8 cellular contexts compared by ENCODE assay signal in the genomic region with DNA sequence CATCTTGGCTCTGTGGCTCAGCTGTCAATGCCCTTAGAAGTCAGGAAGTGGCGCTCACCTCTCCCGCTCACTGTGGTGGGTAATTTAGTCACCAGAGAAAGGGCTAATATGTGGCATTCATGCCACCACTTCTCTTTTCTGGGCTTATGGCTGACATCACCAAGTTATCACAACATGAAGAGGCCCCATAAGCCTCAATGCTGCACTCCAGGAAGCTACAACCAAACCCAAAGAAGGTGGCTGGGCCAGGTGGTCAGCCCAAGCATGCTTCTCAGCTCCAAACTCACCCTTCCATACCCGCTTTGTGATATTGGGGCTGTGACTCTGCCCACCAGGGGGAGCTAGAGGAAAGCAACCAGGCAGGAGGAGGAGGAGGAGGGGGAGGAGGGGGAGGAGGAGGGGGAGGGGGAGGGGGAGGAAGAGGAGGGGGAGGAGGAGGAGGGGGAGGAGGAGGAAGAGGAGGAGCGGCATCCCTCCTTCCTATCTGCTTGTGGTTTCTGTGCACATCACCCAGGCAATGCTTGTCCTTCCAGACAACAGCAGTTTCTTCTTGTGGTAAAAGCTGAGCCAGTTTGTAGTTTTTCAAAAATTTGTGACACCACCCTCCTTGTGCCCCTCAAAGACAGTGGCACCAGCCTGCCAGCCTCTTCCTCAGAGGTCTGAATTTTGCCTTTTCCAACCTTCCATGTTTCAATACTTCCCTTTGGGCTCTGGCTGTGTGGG. TPM values are rescaled to one million over a fixed set of nuclear protein-coding genes. Genes with fewer than 3 reads are reported as not detected.
A peak's percentile ranks its signal among the peaks of the same experiment; 100 is the strongest.
DNase-seq lines count a peak whose midpoint lies in the region; ATAC-seq and TF ChIP-seq lines count a peak whose summit lies in the region.

No MANE protein-coding gene starts in this region.

- 75 to 79% methylated on average over 4 of the region's 4 CpGs for WGBS in tibial nerve, 2 donors

- H3K79me2 ChIP-seq in OCI-LY3 (ENCODE audit: low read length), result no peaks in the 10 kb centered on the region

- peaks cover 11% of the 10 kb centered on the region for H3K4me1 ChIP-seq in OCI-LY3 (ENCODE audit: low read length)
- H3K4me1 ChIP-seq in tibial nerve, result no peaks in the 10 kb centered on the region

- 0 out of 2 replicates have a peak overlapping the region, but pooled peaks have one; percentile 54 for H2AFZ ChIP-seq in OCI-LY3 (ENCODE audit: low read depth, low read length)

- TF ChIP-seq CTCF in GM12865 (IDR thresholded peaks at IDR 0.05; ENCODE audit: insufficient read depth, low read depth, low read length, missing control alignments), result peak; percentile 71
- TF ChIP-seq CTCF in OCI-LY3 (IDR thresholded peaks at IDR 0.05; ENCODE audit: low read depth, low read length), result peak; percentile 55
- TF ChIP-seq CTCF in fibroblast of mammary gland (conservative IDR thresholded peaks at IDR 0.05; ENCODE audit: control insufficient read depth, insufficient read depth, low read depth, low read length), result peak; percentile 68
- no peak for TF ChIP-seq CTCF in omental fat pad (IDR thresholded peaks at IDR 0.05)
- peak in 2 of 5 experiments; percentile 11 to 14 for TF ChIP-seq CTCF in tibial nerve (IDR thresholded peaks at IDR 0.05)

- peak overlapping the region; percentile 51 for H3K4me2 ChIP-seq in OCI-LY3 (ENCODE audit: low read length)

- H3K27me3 ChIP-seq in OCI-LY3 (ENCODE audit: low read depth, low read length) (peaks cover 18% of the 10 kb centered on the region), tibial nerve (no peaks in the 10 kb centered on the region)

- TF ChIP-seq EP300 in tibial nerve (IDR thresholded peaks at IDR 0.05), result no peak

- H3K27ac ChIP-seq in OCI-LY3 (ENCODE audit: low read length), result no peak overlapping the region
- no peak overlapping the region for H3K27ac ChIP-seq in tibial nerve

- DNase-seq in GM12865 (ENCODE audit: low read depth) (peak; percentile 81), activated T-cell treated with anti-CD3 and anti-CD28 coated beads for 24 hours (ENCODE audit: low read depth) (peak; percentile 65), fibroblast of mammary gland (ENCODE audit: low read depth) (peak; percentile 60), omental fat pad (ENCODE audit: low spot score) (peak; percentile 70), tibial nerve (ENCODE audit: low spot score in 2 of 2) (peak; percentile 49 to 86), occipital lobe (lab: John Stamatoyannopoulos, UW) (no peak)

- ATAC-seq in HG02938 (IDR thresholded peaks at IDR 0.05; ENCODE audit: unreplicated experiment) (peak; percentile 70), omental fat pad (ENCODE audit: low FRiP score) (no peak)

- no peaks in the 10 kb centered on the region for H3K36me3 ChIP-seq in OCI-LY3 (replicated peaks; ENCODE audit: low read depth, low read length)
- no peaks in the 10 kb centered on the region for H3K36me3 ChIP-seq in tibial nerve

- no peak for TF ChIP-seq POLR2A in tibial nerve (IDR thresholded peaks at IDR 0.05)

- H3K9me3 ChIP-seq in OCI-LY3 (ENCODE audit: insufficient read depth, low read length) (no peaks in the 10 kb centered on the region), tibial nerve (no peaks in the 10 kb centered on the region)

- no peaks in the 10 kb centered on the region for H4K20me1 ChIP-seq in OCI-LY3 (ENCODE audit: insufficient read depth, low read length)

- H3K4me3 ChIP-seq in GM12865 (ENCODE audit: low read depth, low read length) (no peak overlapping the region), OCI-LY3 (ENCODE audit: low read length) (no peak overlapping the region), fibroblast of mammary gland (ENCODE audit: control insufficient read depth, low read depth, low read length) (no peak overlapping the region), tibial nerve (no peak overlapping the region)

- H3K9ac ChIP-seq in OCI-LY3 (ENCODE audit: low read length), result 0 out of 2 replicates have a peak overlapping the region, but pooled peaks have one; percentile 36

RNA-seq across cellular contexts. Expression of a gene that starts 42.1 kb away (rescaled TPM):
- 1 to 10 TPM in 1 of 4 donors, not detected in 3; 1.7 TPM for total RNA-seq in omental fat pad
- total RNA-seq in tibial nerve, result not detected
- 10.0 TPM for total RNA-seq in occipital lobe

RNA-seq across cellular contexts. Expression of a gene that starts 55.2 kb away (rescaled TPM):
- total RNA-seq in omental fat pad (under 1 TPM in 3 of 4 donors, not detected in 1; 0.13 to 0.36 (median 0.16) TPM), tibial nerve (1 to 10 TPM in 1 of 4 donors, under 1 TPM in 1, not detected in 2; 0.20 to 2.2 TPM), occipital lobe (0.16 TPM)

Comparison
In these comparisons a context has a peak if more than half of its experiments do, and no peak if none do; other contexts are left out.
1. CTCF ChIP-seq: peak in GM12865 (single experiment), OCI-LY3 (single experiment) and fibroblast of mammary gland (single experiment); none in omental fat pad (0 of 3).